Comparison of ENCODE assay signal across 1 cellular context in genomic region chr3:12994607-12995388, GRCh38.
TF ChIP-seq lines count a peak whose summit lies in the region.

No MANE protein-coding gene starts in this region.

TF ChIP-seq in HepG2, 621 proteins besides CTCF, POLR2A, EP300 and RAD21 (continued from another document and continues in another):
- no peak for TF ChIP-seq HNF1A (IDR thresholded peaks at IDR 0.05; ENCODE audit: low read depth)
- no peak; the same call in 1 of the 2 replicates for TF ChIP-seq HNF1A (CRISPR knock-in tag; IDR thresholded peaks at IDR 0.05; ENCODE audit: borderline replicate concordance)
- peak; percentile 64; the same call in 1 of the 2 replicates for TF ChIP-seq ZFP36L1 (CRISPR knock-in tag; IDR thresholded peaks at IDR 0.05)
- TF ChIP-seq HNRNPUL1 (IDR thresholded peaks at IDR 0.05; ENCODE audit: low read depth, low read length): no peak
- TF ChIP-seq, protein P1, sequence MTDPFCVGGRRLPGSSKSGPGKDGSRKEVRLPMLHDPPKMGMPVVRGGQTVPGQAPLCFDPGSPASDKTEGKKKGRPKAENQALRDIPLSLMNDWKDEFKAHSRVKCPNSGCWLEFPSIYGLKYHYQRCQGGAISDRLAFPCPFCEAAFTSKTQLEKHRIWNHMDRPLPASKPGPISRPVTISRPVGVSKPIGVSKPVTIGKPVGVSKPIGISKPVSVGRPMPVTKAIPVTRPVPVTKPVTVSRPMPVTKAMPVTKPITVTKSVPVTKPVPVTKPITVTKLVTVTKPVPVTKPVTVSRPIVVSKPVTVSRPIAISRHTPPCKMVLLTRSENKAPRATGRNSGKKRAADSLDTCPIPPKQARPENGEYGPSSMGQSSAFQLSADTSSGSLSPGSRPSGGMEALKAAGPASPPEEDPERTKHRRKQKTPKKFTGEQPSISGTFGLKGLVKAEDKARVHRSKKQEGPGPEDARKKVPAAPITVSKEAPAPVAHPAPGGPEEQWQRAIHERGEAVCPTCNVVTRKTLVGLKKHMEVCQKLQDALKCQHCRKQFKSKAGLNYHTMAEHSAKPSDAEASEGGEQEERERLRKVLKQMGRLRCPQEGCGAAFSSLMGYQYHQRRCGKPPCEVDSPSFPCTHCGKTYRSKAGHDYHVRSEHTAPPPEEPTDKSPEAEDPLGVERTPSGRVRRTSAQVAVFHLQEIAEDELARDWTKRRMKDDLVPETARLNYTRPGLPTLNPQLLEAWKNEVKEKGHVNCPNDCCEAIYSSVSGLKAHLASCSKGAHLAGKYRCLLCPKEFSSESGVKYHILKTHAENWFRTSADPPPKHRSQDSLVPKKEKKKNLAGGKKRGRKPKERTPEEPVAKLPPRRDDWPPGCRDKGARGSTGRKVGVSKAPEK (CRISPR knock-in tag; IDR thresholded peaks at IDR 0.05; ENCODE audit: borderline replicate concordance): no peak
- peak; percentile 56; the same call in 1 of the 2 replicates for TF ChIP-seq CBFB (CRISPR knock-in tag; IDR thresholded peaks at IDR 0.05)
- TF ChIP-seq, protein P2, sequence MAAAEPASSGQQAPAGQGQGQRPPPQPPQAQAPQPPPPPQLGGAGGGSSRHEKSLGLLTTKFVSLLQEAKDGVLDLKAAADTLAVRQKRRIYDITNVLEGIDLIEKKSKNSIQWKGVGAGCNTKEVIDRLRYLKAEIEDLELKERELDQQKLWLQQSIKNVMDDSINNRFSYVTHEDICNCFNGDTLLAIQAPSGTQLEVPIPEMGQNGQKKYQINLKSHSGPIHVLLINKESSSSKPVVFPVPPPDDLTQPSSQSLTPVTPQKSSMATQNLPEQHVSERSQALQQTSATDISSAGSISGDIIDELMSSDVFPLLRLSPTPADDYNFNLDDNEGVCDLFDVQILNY (CRISPR knock-in tag; conservative IDR thresholded peaks at IDR 0.05): no peak; the same call in 1 of the 2 replicates
- TF ChIP-seq, protein P3, sequence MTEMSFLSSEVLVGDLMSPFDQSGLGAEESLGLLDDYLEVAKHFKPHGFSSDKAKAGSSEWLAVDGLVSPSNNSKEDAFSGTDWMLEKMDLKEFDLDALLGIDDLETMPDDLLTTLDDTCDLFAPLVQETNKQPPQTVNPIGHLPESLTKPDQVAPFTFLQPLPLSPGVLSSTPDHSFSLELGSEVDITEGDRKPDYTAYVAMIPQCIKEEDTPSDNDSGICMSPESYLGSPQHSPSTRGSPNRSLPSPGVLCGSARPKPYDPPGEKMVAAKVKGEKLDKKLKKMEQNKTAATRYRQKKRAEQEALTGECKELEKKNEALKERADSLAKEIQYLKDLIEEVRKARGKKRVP (CRISPR knock-in tag; IDR thresholded peaks at IDR 0.05): 0 out of 4 replicates have a peak, but pooled peaks of 1 of the 2 experiments have one; percentile 40
- no peak for TF ChIP-seq ZFP90 (CRISPR knock-in tag; IDR thresholded peaks at IDR 0.05; ENCODE audit: borderline replicate concordance)
- peak; percentile 73; the same call in 1 of the 2 replicates for TF ChIP-seq ZFP82 (CRISPR knock-in tag; IDR thresholded peaks at IDR 0.05; ENCODE audit: borderline replicate concordance)
- TF ChIP-seq ONECUT2 (CRISPR knock-in tag; IDR thresholded peaks at IDR 0.05): no peak
- TF ChIP-seq KLF13 (CRISPR knock-in tag; IDR thresholded peaks at IDR 0.05): no peak
- peak; percentile 83 for TF ChIP-seq ZGPAT (CRISPR knock-in tag; IDR thresholded peaks at IDR 0.05)
- no peak for TF ChIP-seq RCOR2 (CRISPR knock-in tag; IDR thresholded peaks at IDR 0.05)
- no peak for TF ChIP-seq FOXK2 (IDR thresholded peaks at IDR 0.05)
- TF ChIP-seq ZNF430 (CRISPR knock-in tag; IDR thresholded peaks at IDR 0.05): no peak
- TF ChIP-seq, protein P4, sequence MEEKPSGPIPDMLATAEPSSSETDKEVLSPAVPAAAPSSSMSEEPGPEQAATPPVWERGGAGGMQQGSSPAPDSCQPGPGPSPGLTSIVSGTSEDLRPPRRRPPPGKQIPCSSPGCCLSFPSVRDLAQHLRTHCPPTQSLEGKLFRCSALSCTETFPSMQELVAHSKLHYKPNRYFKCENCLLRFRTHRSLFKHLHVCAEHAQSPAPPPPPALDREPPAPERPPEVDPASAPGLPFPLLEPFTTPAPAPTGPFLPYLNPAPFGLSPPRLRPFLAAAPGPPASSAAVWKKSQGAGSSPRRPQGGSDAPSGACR (CRISPR knock-in tag; IDR thresholded peaks at IDR 0.05): peak; percentile 92
- TF ChIP-seq, protein P5, sequence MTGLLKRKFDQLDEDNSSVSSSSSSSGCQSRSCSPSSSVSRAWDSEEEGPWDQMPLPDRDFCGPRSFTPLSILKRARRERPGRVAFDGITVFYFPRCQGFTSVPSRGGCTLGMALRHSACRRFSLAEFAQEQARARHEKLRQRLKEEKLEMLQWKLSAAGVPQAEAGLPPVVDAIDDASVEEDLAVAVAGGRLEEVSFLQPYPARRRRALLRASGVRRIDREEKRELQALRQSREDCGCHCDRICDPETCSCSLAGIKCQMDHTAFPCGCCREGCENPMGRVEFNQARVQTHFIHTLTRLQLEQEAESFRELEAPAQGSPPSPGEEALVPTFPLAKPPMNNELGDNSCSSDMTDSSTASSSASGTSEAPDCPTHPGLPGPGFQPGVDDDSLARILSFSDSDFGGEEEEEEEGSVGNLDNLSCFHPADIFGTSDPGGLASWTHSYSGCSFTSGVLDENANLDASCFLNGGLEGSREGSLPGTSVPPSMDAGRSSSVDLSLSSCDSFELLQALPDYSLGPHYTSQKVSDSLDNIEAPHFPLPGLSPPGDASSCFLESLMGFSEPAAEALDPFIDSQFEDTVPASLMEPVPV (CRISPR knock-in tag; IDR thresholded peaks at IDR 0.05): peak; percentile 55; the same call in 1 of the 2 replicates
- no peak for TF ChIP-seq ZNF280D (CRISPR knock-in tag; IDR thresholded peaks at IDR 0.05)
- no peak for TF ChIP-seq ZNF18 (CRISPR knock-in tag; IDR thresholded peaks at IDR 0.05; ENCODE audit: insufficient replicate concordance)
- peak; percentile 92 for TF ChIP-seq XRCC5 (optimal IDR thresholded peaks at IDR 0.05; ENCODE audit: low read length)
- TF ChIP-seq NBN (conservative IDR thresholded peaks at IDR 0.05): no peak
- no peak for TF ChIP-seq ZNF33A (CRISPR knock-in tag; IDR thresholded peaks at IDR 0.05; ENCODE audit: borderline replicate concordance)
- TF ChIP-seq ZNF841 (CRISPR knock-in tag; IDR thresholded peaks at IDR 0.05; ENCODE audit: borderline replicate concordance): no peak
- TF ChIP-seq ZNF224 (CRISPR knock-in tag; IDR thresholded peaks at IDR 0.05): peak; percentile 65; the same call in 1 of the 2 replicates
- no peak for TF ChIP-seq PCBP2 (optimal IDR thresholded peaks at IDR 0.05; ENCODE audit: low read depth, low read length, poor library complexity, severe bottlenecking)
- no peak; the same call in 1 of the 2 replicates for TF ChIP-seq ZNF350 (CRISPR knock-in tag; IDR thresholded peaks at IDR 0.05; ENCODE audit: borderline replicate concordance, low read depth)
- TF ChIP-seq NONO (IDR thresholded peaks at IDR 0.05): no peak
- peak; percentile 78 for TF ChIP-seq NONO (CRISPR knock-in tag; conservative IDR thresholded peaks at IDR 0.05)
- TF ChIP-seq HOXA3 (CRISPR knock-in tag; IDR thresholded peaks at IDR 0.05): peak; percentile 67
- TF ChIP-seq KLF9 (CRISPR knock-in tag; IDR thresholded peaks at IDR 0.05; ENCODE audit: low read depth): no peak
- TF ChIP-seq ZNF17 (CRISPR knock-in tag; IDR thresholded peaks at IDR 0.05): no peak
- peak; percentile 73 for TF ChIP-seq YY1 (IDR thresholded peaks at IDR 0.05; ENCODE audit: insufficient read depth, insufficient replicate concordance, low read depth, low read length)
